ENCODE assay signal across 26 cellular contexts in genomic region chr3:194622621-194623360, GRCh38.
"Had no signal": no experiment of that assay in that cellular context is flagged by ENCODE, and none has a peak within 500 bp of the region (broad histone marks: within the 10 kb centered on the region; RNA-seq: fewer than 3 reads in every experiment).

No MANE protein-coding gene starts in this region.

- H3K4me1 Mint-ChIP-seq: activated naive CD4-positive, alpha-beta T cell treated with anti-CD3 and anti-CD28 coated beads, Interleukin-2, amount 50 U/mL, for 24 hours; brain; immature natural killer cell; stimulated activated naive B cell treated with anti-CD40 and anti-IgM and Interleukin-4, amounts not matched to agents 10 μg/mL and 1 μg/mL and 100 μg/mL, for 72 hours; T-cell had no signal

- ATAC-seq: activated CD8-positive, alpha-beta T cell treated with anti-CD3 and anti-CD28 coated beads, Interleukin-2, amount 10 ng/mL, durations not matched to agents 7 days and 5 days; psoas muscle; stimulated activated naive B cell treated with anti-CD40 and anti-IgM and Interleukin-4, amounts not matched to agents 10 μg/mL and 1 μg/mL and 100 μg/mL, for 72 hours; T-cell had no signal

- H3K4me3 ChIP-seq: esophagus muscularis mucosa, hepatocyte, left ventricle myocardium inferior, psoas muscle, right atrium auricular region, transverse colon had no signal

- DNase-seq: activated CD4-positive, alpha-beta T cell treated with anti-CD3 and anti-CD28 coated beads, Interleukin-2, amount 50 U/mL, for 1 hour; activated CD4-positive, CD25-positive, alpha-beta regulatory T cell treated with anti-CD3 and anti-CD28 coated beads, Interleukin-2, amount 50 U/mL, for 72 hours; activated CD8-positive, alpha-beta T cell treated with anti-CD3 and anti-CD28 coated beads, Interleukin-2, amount 10 ng/mL, durations not matched to agents 7 days and 5 days; activated gamma-delta T cell treated with Interleukin-2 at 50 U/mL for 16 hours; dermis blood vessel endothelial cell; effector CD8-positive, alpha-beta T cell; glutamatergic neuron; immature natural killer cell; kidney glomerular epithelial cell; left ventricle myocardium inferior; mammary epithelial cell; psoas muscle; stimulated activated CD4-positive, alpha-beta T cell treated with anti-CD3 and anti-CD28 coated beads, Interleukin-1b, Interleukin-23, amount 100 ng/mL, for 48 hours; stimulated activated naive B cell treated with anti-CD40 and anti-IgM and Interleukin-4, amounts not matched to agents 10 μg/mL and 1 μg/mL and 100 μg/mL, for 72 hours; T-cell; transverse colon had no signal

- H3K4me2 ChIP-seq: hepatocyte had no signal

- H3K4me1 ChIP-seq: esophagus muscularis mucosa, psoas muscle, right atrium auricular region had no signal

- H3K27ac Mint-ChIP-seq: activated CD8-positive, alpha-beta T cell treated with anti-CD3 and anti-CD28 coated beads, Interleukin-2, amount 10 ng/mL, durations not matched to agents 7 days and 5 days; activated naive CD4-positive, alpha-beta T cell treated with anti-CD3 and anti-CD28 coated beads, Interleukin-2, amount 50 U/mL, for 24 hours; immature natural killer cell; stimulated activated naive B cell treated with anti-CD40 and anti-IgM and Interleukin-4, amounts not matched to agents 10 μg/mL and 1 μg/mL and 100 μg/mL, for 72 hours; T-cell; T-helper 2 cell treated with Interferon-gamma antibody and Interleukin-4, amounts not matched to agents 5 μg/mL and 100 μg/mL, for 36 hours had no signal

- H3K36me3 Mint-ChIP-seq: activated naive CD4-positive, alpha-beta T cell treated with anti-CD3 and anti-CD28 coated beads, Interleukin-2, amount 50 U/mL, for 24 hours; stimulated activated naive B cell treated with anti-CD40 and anti-IgM and Interleukin-4, amounts not matched to agents 10 μg/mL and 1 μg/mL and 100 μg/mL, for 72 hours; T-cell had no signal

- H3K9me3 Mint-ChIP-seq: activated naive CD4-positive, alpha-beta T cell treated with anti-CD3 and anti-CD28 coated beads, Interleukin-2, amount 50 U/mL, for 24 hours; brain; immature natural killer cell; stimulated activated naive B cell treated with anti-CD40 and anti-IgM and Interleukin-4, amounts not matched to agents 10 μg/mL and 1 μg/mL and 100 μg/mL, for 72 hours; T-cell; T-helper 2 cell treated with Interferon-gamma antibody and Interleukin-4, amounts not matched to agents 5 μg/mL and 100 μg/mL, for 36 hours had no signal

- H3K4me3 Mint-ChIP-seq: activated CD8-positive, alpha-beta T cell treated with anti-CD3 and anti-CD28 coated beads, Interleukin-2, amount 10 ng/mL, durations not matched to agents 7 days and 5 days; activated naive CD4-positive, alpha-beta T cell treated with anti-CD3 and anti-CD28 coated beads, Interleukin-2, amount 50 U/mL, for 24 hours; brain; immature natural killer cell; stimulated activated naive B cell treated with anti-CD40 and anti-IgM and Interleukin-4, amounts not matched to agents 10 μg/mL and 1 μg/mL and 100 μg/mL, for 72 hours; T-cell; T-helper 2 cell treated with Interferon-gamma antibody and Interleukin-4, amounts not matched to agents 5 μg/mL and 100 μg/mL, for 36 hours had no signal

- H3K9me3 ChIP-seq: esophagus muscularis mucosa, left ventricle myocardium inferior, psoas muscle, right atrium auricular region, transverse colon had no signal

- H3K27me3 Mint-ChIP-seq: activated naive CD4-positive, alpha-beta T cell treated with anti-CD3 and anti-CD28 coated beads, Interleukin-2, amount 50 U/mL, for 24 hours; brain; stimulated activated naive B cell treated with anti-CD40 and anti-IgM and Interleukin-4, amounts not matched to agents 10 μg/mL and 1 μg/mL and 100 μg/mL, for 72 hours; T-cell had no signal

- H3K27me3 ChIP-seq: esophagus muscularis mucosa, hepatocyte, right atrium auricular region, transverse colon had no signal

- H2AFZ ChIP-seq: hepatocyte had no signal

- H3K79me2 ChIP-seq: hepatocyte had no signal

- FAIRE-seq: endothelial cell of umbilical vein, frontal cortex, urothelium cell line had no signal

- H3K27ac ChIP-seq: esophagus muscularis mucosa, hepatocyte, left ventricle myocardium inferior, psoas muscle, right atrium auricular region, transverse colon, VCaP had no signal
